ENCODE assay signal across 18 cellular contexts in genomic region chr11:1036303-1036923, GRCh38. TPM values are rescaled to one million over a fixed set of nuclear protein-coding genes. Genes with fewer than 3 reads are reported as not detected.
DNase-seq lines count a peak whose midpoint lies in the region; ATAC-seq, FAIRE-seq and TF ChIP-seq lines count a peak whose summit lies in the region.
"Had no signal": no experiment of that assay in that cellular context is flagged by ENCODE, and none has a peak within 500 bp of the region (broad histone marks: within the 10 kb centered on the region; RNA-seq: fewer than 3 reads in every experiment).

A gene with protein sequence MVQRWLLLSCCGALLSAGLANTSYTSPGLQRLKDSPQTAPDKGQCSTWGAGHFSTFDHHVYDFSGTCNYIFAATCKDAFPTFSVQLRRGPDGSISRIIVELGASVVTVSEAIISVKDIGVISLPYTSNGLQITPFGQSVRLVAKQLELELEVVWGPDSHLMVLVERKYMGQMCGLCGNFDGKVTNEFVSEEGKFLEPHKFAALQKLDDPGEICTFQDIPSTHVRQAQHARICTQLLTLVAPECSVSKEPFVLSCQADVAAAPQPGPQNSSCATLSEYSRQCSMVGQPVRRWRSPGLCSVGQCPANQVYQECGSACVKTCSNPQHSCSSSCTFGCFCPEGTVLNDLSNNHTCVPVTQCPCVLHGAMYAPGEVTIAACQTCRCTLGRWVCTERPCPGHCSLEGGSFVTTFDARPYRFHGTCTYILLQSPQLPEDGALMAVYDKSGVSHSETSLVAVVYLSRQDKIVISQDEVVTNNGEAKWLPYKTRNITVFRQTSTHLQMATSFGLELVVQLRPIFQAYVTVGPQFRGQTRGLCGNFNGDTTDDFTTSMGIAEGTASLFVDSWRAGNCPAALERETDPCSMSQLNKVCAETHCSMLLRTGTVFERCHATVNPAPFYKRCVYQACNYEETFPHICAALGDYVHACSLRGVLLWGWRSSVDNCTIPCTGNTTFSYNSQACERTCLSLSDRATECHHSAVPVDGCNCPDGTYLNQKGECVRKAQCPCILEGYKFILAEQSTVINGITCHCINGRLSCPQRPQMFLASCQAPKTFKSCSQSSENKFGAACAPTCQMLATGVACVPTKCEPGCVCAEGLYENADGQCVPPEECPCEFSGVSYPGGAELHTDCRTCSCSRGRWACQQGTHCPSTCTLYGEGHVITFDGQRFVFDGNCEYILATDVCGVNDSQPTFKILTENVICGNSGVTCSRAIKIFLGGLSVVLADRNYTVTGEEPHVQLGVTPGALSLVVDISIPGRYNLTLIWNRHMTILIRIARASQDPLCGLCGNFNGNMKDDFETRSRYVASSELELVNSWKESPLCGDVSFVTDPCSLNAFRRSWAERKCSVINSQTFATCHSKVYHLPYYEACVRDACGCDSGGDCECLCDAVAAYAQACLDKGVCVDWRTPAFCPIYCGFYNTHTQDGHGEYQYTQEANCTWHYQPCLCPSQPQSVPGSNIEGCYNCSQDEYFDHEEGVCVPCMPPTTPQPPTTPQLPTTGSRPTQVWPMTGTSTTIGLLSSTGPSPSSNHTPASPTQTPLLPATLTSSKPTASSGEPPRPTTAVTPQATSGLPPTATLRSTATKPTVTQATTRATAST (N-terminal part only) (minus strand): TSS chr11:1036718. CDS start chr11:1036655, 63 bp downstream.

- H2AFZ ChIP-seq in SK-N-SH (ENCODE audit: low read depth) (no peak within 1 kb of the TSS), H1 (ENCODE audit: low read length) (no peak within 1 kb of the TSS), neural progenitor cell (replicated peaks) (no peak within 1 kb of the TSS)

- no peak within 1 kb of the TSS for H2AK5ac ChIP-seq in H1 (ENCODE audit: low read depth, low read length)

- H3K4me3 Mint-ChIP-seq in neural progenitor cell = no peak within 1 kb of the TSS
- no peak within 1 kb of the TSS for H3K4me3 Mint-ChIP-seq in activated CD8-positive, alpha-beta T cell treated with anti-CD3 and anti-CD28 coated beads for 36 hours
- H3K4me3 Mint-ChIP-seq: CD4-positive, alpha-beta T cell; T-helper 17 cell had no signal

- no peak within 1 kb of the TSS for H2BK20ac ChIP-seq in H1 (ENCODE audit: low read length)

- TF ChIP-seq EP300 in SK-N-SH (IDR thresholded peaks at IDR 0.05; ENCODE audit: borderline replicate concordance in 1 of 2, low read depth in 1 of 2, low read length in 1 of 2) = no peak
- no peak for TF ChIP-seq EP300 in H1 (IDR thresholded peaks at IDR 0.05; ENCODE audit: borderline replicate concordance in 1 of 2, low read depth in 2 of 2, low read length in 2 of 2)

- H2BK120ac ChIP-seq in H1 (replicated peaks; ENCODE audit: low read depth, low read length) = no peak within 1 kb of the TSS

- no peaks in the 10 kb centered on the region for H3K4me1 Mint-ChIP-seq in neural progenitor cell
- no peaks in the 10 kb centered on the region for H3K4me1 Mint-ChIP-seq in activated CD8-positive, alpha-beta T cell treated with anti-CD3 and anti-CD28 coated beads for 36 hours (ENCODE audit: low read depth)
- H3K4me1 Mint-ChIP-seq: T-helper 17 cell had no signal

- no peaks in the 10 kb centered on the region for H3K27me3 ChIP-seq in SK-N-SH (ENCODE audit: insufficient read depth)
- no peaks in the 10 kb centered on the region for H3K27me3 ChIP-seq in H1 (replicated peaks in 1 of 4; ENCODE audit: control insufficient read depth in 3 of 4, extremely low read depth in 1 of 4, insufficient read depth in 3 of 4, low read length in 3 of 4)
- no peaks in the 10 kb centered on the region for H3K27me3 ChIP-seq in upper lobe of right lung
- no peaks in the 10 kb centered on the region for H3K27me3 ChIP-seq in neural progenitor cell

- H3K4ac ChIP-seq in H1 (replicated peaks; ENCODE audit: insufficient read length, low read depth, low read length) = no peak within 1 kb of the TSS

- no peaks in the 10 kb centered on the region for H3K36me3 ChIP-seq in SK-N-SH (replicated peaks in 1 of 2; ENCODE audit: control insufficient read depth in 1 of 2, insufficient read depth in 2 of 2, low read length in 1 of 2)
- H3K36me3 ChIP-seq in H1 (ENCODE audit: control insufficient read depth in 2 of 4, insufficient read depth in 4 of 4, low read length in 3 of 4) = no peaks in the 10 kb centered on the region
- H3K36me3 ChIP-seq in upper lobe of right lung = no peaks in the 10 kb centered on the region
- H3K36me3 ChIP-seq in neural progenitor cell = no peaks in the 10 kb centered on the region

- peaks cover 7% of the 10 kb centered on the region for H3K23me2 ChIP-seq in H1 (ENCODE audit: low read depth, low read length)

- no peak within 1 kb of the TSS for H3K23ac ChIP-seq in H1 (ENCODE audit: insufficient read length)

- no peaks in the 10 kb centered on the region for H3K9me3 ChIP-seq in SK-N-SH
- H3K9me3 ChIP-seq in H1 (ENCODE audit: insufficient read depth in 2 of 2, low read depth in 1 of 2, low read length in 1 of 2) = no peaks in the 10 kb centered on the region
- no peaks in the 10 kb centered on the region for H3K9me3 ChIP-seq in upper lobe of right lung
- no peaks in the 10 kb centered on the region for H3K9me3 ChIP-seq in neural progenitor cell (ENCODE audit: low read depth)

- no peak within 1 kb of the TSS for H3K56ac ChIP-seq in H1 (replicated peaks; ENCODE audit: insufficient read length, low read depth, low read length)

- H3K36me3 Mint-ChIP-seq in neural progenitor cell = peaks cover 2% of the 10 kb centered on the region
- H3K36me3 Mint-ChIP-seq in activated CD8-positive, alpha-beta T cell treated with anti-CD3 and anti-CD28 coated beads for 36 hours (ENCODE audit: low read depth) = no peaks in the 10 kb centered on the region

- CTCF ChIA-PET in SK-N-SH (lab: Yijun Ruan, JAX) = interaction anchor here (1.4 to 3.5 kb wide), 2 partner anchors 14 to 189 kb away, joined by 5 to 22 read pairs; no protein-coding TSS in a partner anchor
- CTCF ChIA-PET in H1 (lab: Charles Lee; ENCODE audit: partially characterized antibody) = interaction anchor here (0.6 to 3.7 kb wide), 6 partner anchors 60 to 259 kb away, joined by 3 to 10 read pairs (median 6); no protein-coding TSS in a partner anchor
- CTCF ChIA-PET in activated CD8-positive, alpha-beta T cell treated with anti-CD3 and anti-CD28 coated beads for 36 hours (lab: Charles Lee) = no interaction called here

- H4K5ac ChIP-seq in H1 (ENCODE audit: insufficient read length, low read depth, low read length) = no peak within 1 kb of the TSS

- intact Hi-C loops in upper lobe of right lung (cut with DNase I) = no loop called here
- intact Hi-C loops in activated CD8-positive, alpha-beta T cell treated with anti-CD3 and anti-CD28 coated beads for 36 hours (cut with micrococcal nuclease) = loop anchor here (10.0 kb wide), 1 partner anchor 112 kb away; the partner anchor contains the start of gene AP2A2

- no peaks in the 10 kb centered on the region for H3K9me3 Mint-ChIP-seq in neural progenitor cell
- no peaks in the 10 kb centered on the region for H3K9me3 Mint-ChIP-seq in activated CD8-positive, alpha-beta T cell treated with anti-CD3 and anti-CD28 coated beads for 36 hours
- H3K9me3 Mint-ChIP-seq: CD4-positive, alpha-beta T cell had no signal

- H2BK5ac ChIP-seq in H1 (ENCODE audit: low read depth, low read length) = no peak within 1 kb of the TSS

- ATAC-seq in SK-N-SH treated with all-trans-retinoic acid at 6 μM for 48 hours (peak; percentile 23; the same call in 2 of the 3 replicates), upper lobe of right lung (no peak)
- no peak for ATAC-seq in activated CD8-positive, alpha-beta T cell treated with anti-CD3 and anti-CD28 coated beads for 36 hours
- ATAC-seq: Right ventricle myocardium inferior, T-helper 17 cell had no signal

- H3K4me1 ChIP-seq in SK-N-SH (ENCODE audit: control insufficient read depth in 1 of 2, insufficient read depth in 2 of 2, low read depth in 1 of 2, low read length in 1 of 2) = peaks cover 0 to under 1% of the 10 kb centered on the region in 2 experiments; a peak in 1 of 4 replicates
- peaks cover 0 to 2% (median 0%) of the 10 kb centered on the region in 4 experiments; a peak in 2 of 7 replicates for H3K4me1 ChIP-seq in H1 (replicated peaks in 1 of 4; ENCODE audit: control insufficient read depth in 3 of 4, insufficient read depth in 4 of 4, low read length in 3 of 4)
- no peaks in the 10 kb centered on the region for H3K4me1 ChIP-seq in upper lobe of right lung
- peaks cover 12% of the 10 kb centered on the region for H3K4me1 ChIP-seq in neural progenitor cell

- no peak within 1 kb of the TSS for H3K27ac Mint-ChIP-seq in neural progenitor cell
- H3K27ac Mint-ChIP-seq in activated CD8-positive, alpha-beta T cell treated with anti-CD3 and anti-CD28 coated beads for 36 hours = no peak within 1 kb of the TSS
- H3K27ac Mint-ChIP-seq: CD4-positive, alpha-beta T cell; T-helper 17 cell had no signal

- no peak within 1 kb of the TSS for H4K91ac ChIP-seq in H1 (replicated peaks; ENCODE audit: insufficient read length, low read length)

- H3K14ac ChIP-seq in H1 (ENCODE audit: insufficient read length) = no peak within 1 kb of the TSS

- no peaks in the 10 kb centered on the region for H3F3A ChIP-seq in SK-N-SH (replicated peaks; ENCODE audit: insufficient read depth)
- H3F3A ChIP-seq in neural progenitor cell (ENCODE audit: low read depth) = no peaks in the 10 kb centered on the region

- no peak within 1 kb of the TSS; the same call in 1 of the 2 replicates for H3K18ac ChIP-seq in H1 (ENCODE audit: extremely low read depth, low read length)

- peaks cover 6% of the 10 kb centered on the region for H3K27me3 Mint-ChIP-seq in neural progenitor cell (ENCODE audit: insufficient read depth, low read depth)
- no peaks in the 10 kb centered on the region for H3K27me3 Mint-ChIP-seq in activated CD8-positive, alpha-beta T cell treated with anti-CD3 and anti-CD28 coated beads for 36 hours
- H3K27me3 Mint-ChIP-seq: CD4-positive, alpha-beta T cell; T-helper 17 cell had no signal

- H2BK12ac ChIP-seq in H1 (ENCODE audit: low read depth, low read length) = no peak within 1 kb of the TSS

- POLR2A ChIA-PET in SK-N-SH (lab: Yijun Ruan, JAX) = interaction anchor here (0.6 kb wide), 1 partner anchor 230 kb away, joined by 5 read pairs; no protein-coding TSS in a partner anchor
- POLR2A ChIA-PET in H1 (lab: Charles Lee; ENCODE audit: partially characterized antibody) = interaction anchor here (0.7 to 1.5 kb wide), 3 partner anchors 17 to 126 kb away, joined by 3 to 4 read pairs (median 3); partner anchors contain the start of gene CHID1
- POLR2A ChIA-PET in activated CD8-positive, alpha-beta T cell treated with anti-CD3 and anti-CD28 coated beads for 36 hours (lab: Charles Lee) = no interaction called here

- no peak for FAIRE-seq in H1 (lab: Jason Lieb, UNC)
- FAIRE-seq: D721Med had no signal

- H3K79me1 ChIP-seq in H1 (ENCODE audit: low read depth, low read length) = peaks cover 4% of the 10 kb centered on the region; the same call in 1 of the 2 replicates

- H3K4me3 ChIP-seq in SK-N-SH (ENCODE audit: low read depth in 2 of 2, low read length in 1 of 2) (no peak within 1 kb of the TSS), H1 (ENCODE audit: extremely low read depth in 1 of 4, insufficient read depth in 2 of 4, low read depth in 3 of 4, low read length in 4 of 4) (no peak within 1 kb of the TSS), upper lobe of right lung (no peak within 1 kb of the TSS), neural progenitor cell (no peak within 1 kb of the TSS)

- H3K27ac ChIP-seq in SK-N-SH (ENCODE audit: low read depth in 2 of 2, low read length in 1 of 2) (no peak within 1 kb of the TSS), H1 (ENCODE audit: low read depth, low read length) (no peak within 1 kb of the TSS), upper lobe of right lung (no peak within 1 kb of the TSS), neural progenitor cell (no peak within 1 kb of the TSS)

- H3K4me2 ChIP-seq in SK-N-SH = no peak within 1 kb of the TSS
- H3K4me2 ChIP-seq in H1 (ENCODE audit: insufficient read depth in 1 of 2, low read depth in 2 of 2, low read length in 2 of 2) = no peak within 1 kb of the TSS
- no peak within 1 kb of the TSS for H3K4me2 ChIP-seq in neural progenitor cell

- H3K79me2 ChIP-seq in SK-N-SH (ENCODE audit: insufficient read depth) = no peaks in the 10 kb centered on the region
- H3K79me2 ChIP-seq in H1 (ENCODE audit: control insufficient read depth in 1 of 2, insufficient read depth in 2 of 2, low read length in 2 of 2) = no peaks in the 10 kb centered on the region
- H3K79me2 ChIP-seq in neural progenitor cell (ENCODE audit: low read depth) = no peaks in the 10 kb centered on the region

- H3K9me2 ChIP-seq in SK-N-SH = no peaks in the 10 kb centered on the region

- H3K9ac ChIP-seq in SK-N-SH (no peak within 1 kb of the TSS), H1 (replicated peaks in 1 of 4; ENCODE audit: extremely low read depth in 1 of 4, low read depth in 3 of 4, low read length in 3 of 4) (no peak within 1 kb of the TSS), neural progenitor cell (no peak within 1 kb of the TSS)

- TF ChIP-seq RAD21 in SK-N-SH (IDR thresholded peaks at IDR 0.05; ENCODE audit: low read length) (no peak), H1 (IDR thresholded peaks at IDR 0.05 in 1 of 2, conservative IDR thresholded peaks at IDR 0.05 in 1 of 2; ENCODE audit: low read depth in 2 of 2, low read length in 2 of 2) (no peak)

- TF ChIP-seq POLR2A in H1 (IDR thresholded peaks at IDR 0.05; ENCODE audit: control extremely low read depth in 1 of 2, low read depth in 2 of 2, low read length in 2 of 2) = no peak

- DNase-seq in SK-N-SH (no peak), NCI-H146 treated with DMSO at 0.1 percent for 48 hours (lab: John Stamatoyannopoulos, UW; ENCODE audit: unreplicated experiment) (peak; percentile 63), H1 (ENCODE audit: low read depth in 1 of 2, low spot score in 2 of 2) (no peak), SHP77 treated with DMSO at 0.1 percent for 48 hours (lab: John Stamatoyannopoulos, UW) (no peak), upper lobe of right lung (no peak), neural progenitor cell (ENCODE audit: low spot score) (no peak)
- DNase-seq in activated CD8-positive, alpha-beta T cell treated with anti-CD3 and anti-CD28 coated beads for 36 hours = no peak
- DNase-seq: AML-193; CD4-positive, alpha-beta T cell; H7; MV-4-11; NCI-H187; NCI-H510A treated with DMSO at 0.1 percent for 48 hours; T-helper 17 cell had no signal

- 60% methylated on average over 3 of the region's 42 CpGs for WGBS in SK-N-SH (ENCODE audit: low lambda C conversion rate)
- WGBS in H1 (ENCODE audit: extremely low coverage in 1 of 2, insufficient coverage in 1 of 2, insufficient read length in 1 of 2, insufficient replicate concordance in 2 of 2, low coverage in 1 of 2, low lambda C conversion rate in 2 of 2, missing lambda C conversion rate in 1 of 2), 2 experiments = 91% methylated on average over 29 of the region's 42 CpGs; no CpG with 5 or more reads in 1 of the 2 experiments

- H4K8ac ChIP-seq in H1 (ENCODE audit: extremely low read depth, insufficient read depth, low read length) = peak within 1 kb of the TSS; percentile 95

- H4K20me1 ChIP-seq in SK-N-SH (ENCODE audit: insufficient read depth) (no peaks in the 10 kb centered on the region), H1 (replicated peaks in 1 of 2; ENCODE audit: control insufficient read depth in 1 of 2, insufficient read depth in 2 of 2, low read length in 2 of 2) (peaks cover 0 to 12% of the 10 kb centered on the region in 2 experiments), neural progenitor cell (ENCODE audit: low read depth) (no peaks in the 10 kb centered on the region)

- no peak within 1 kb of the TSS for H2BK15ac ChIP-seq in H1 (ENCODE audit: low read length)

- TF ChIP-seq CTCF in SK-N-SH (IDR thresholded peaks at IDR 0.05) (no peak), H1 (IDR thresholded peaks at IDR 0.05; ENCODE audit: control extremely low read depth in 1 of 3, insufficient read depth in 1 of 3, low read depth in 1 of 3, low read length in 3 of 3) (no peak), upper lobe of right lung (IDR thresholded peaks at IDR 0.05) (no peak), neural progenitor cell (IDR thresholded peaks at IDR 0.05) (no peak)
- TF ChIP-seq CTCF in activated CD8-positive, alpha-beta T cell treated with anti-CD3 and anti-CD28 coated beads for 36 hours (IDR thresholded peaks at IDR 0.05) = no peak

RNA-seq across cellular contexts. Expression of the gene that starts here (rescaled TPM):
- polyA plus RNA-seq in SK-N-SH (2012; rRNA removed) = not detected in 2 replicates
- polyA plus RNA-seq in SK-N-SH (2012; cell fraction: cytosol; rRNA removed) = not detected in 2 replicates
- not detected in 2 replicates for polyA plus RNA-seq in SK-N-SH (2012; cell fraction: nucleus; rRNA removed)
- not detected in 2 replicates for total RNA-seq in H1 (2021; fragmentation: NEBNext Ultra II Directional; extraction: Animal tissue kit (Norgen Biotek cat#: 25700))
- 0.09 TPM in 1 of 2 replicates, not detected in the other for polyA plus RNA-seq in H1 (2011; rRNA removed)
- not detected for polyA plus RNA-seq in H1 (2011; cell fraction: cytosol; rRNA removed)
- not detected for polyA plus RNA-seq in H1 (2011; cell fraction: nucleus; rRNA removed)
- polyA plus RNA-seq in H1 (2012, experiment 1 of 2) = 0.24 to 1.1 TPM (median 0.29 TPM) in 4 replicates
- 0.03 TPM for polyA plus RNA-seq in H1 (2012, experiment 2 of 2)
- under 0.01 TPM for polyA plus RNA-seq in H1 (2013, experiment 1 of 2)
- not detected for polyA plus RNA-seq in H1 (2013, experiment 2 of 2)
- not detected in 2 replicates for polyA minus RNA-seq in H1 (2011; rRNA and poly(A)+ RNA removed)
- polyA minus RNA-seq in H1 (2011; cell fraction: cytosol; rRNA and poly(A)+ RNA removed) = not detected
- polyA minus RNA-seq in H1 (2011; cell fraction: nucleus; rRNA and poly(A)+ RNA removed) = not detected
- not detected for total RNA-seq in upper lobe of right lung
- total RNA-seq in neural progenitor cell (ENCODE audit: low replicate concordance) = not detected in 2 replicates
- total RNA-seq in activated CD8-positive, alpha-beta T cell treated with anti-CD3 and anti-CD28 coated beads for 36 hours = not detected
- total RNA-seq: CD4-positive, alpha-beta T cell; Daoy; H7; Right ventricle myocardium inferior; T-helper 17 cell had no signal
